22 cellular contexts compared by ENCODE assay signal in genomic region chrX:136210806-136211205, GRCh38. TPM values are rescaled to one million over a fixed set of nuclear protein-coding genes. Genes with fewer than 3 reads are reported as not detected.
DNase-seq lines count a peak whose midpoint lies in the region; ATAC-seq, FAIRE-seq and TF ChIP-seq lines count a peak whose summit lies in the region.
"Had no signal": no experiment of that assay in that cellular context is flagged by ENCODE, and none has a peak within 500 bp of the region (broad histone marks: within the 10 kb centered on the region; RNA-seq: fewer than 3 reads in every experiment).

No MANE protein-coding gene starts in this region.

- H3K79me2 ChIP-seq in MM.1S (ENCODE audit: low read length) = no peaks in the 10 kb centered on the region

- POLR2A ChIA-PET in MCF 10A (lab: Yijun Ruan, JAX) = no interaction called here

- H3K4me1 Mint-ChIP-seq in MCF 10A (ENCODE audit: insufficient read depth, unreplicated experiment) = peaks cover 14% of the 10 kb centered on the region
- H3K4me1 Mint-ChIP-seq in memory B cell = peaks cover 21% of the 10 kb centered on the region

- H3K9me3 ChIP-seq in breast epithelium (no peaks in the 10 kb centered on the region), upper lobe of right lung (no peaks in the 10 kb centered on the region), MM.1S (replicated peaks; ENCODE audit: insufficient read depth, low read length) (no peaks in the 10 kb centered on the region)
- H3K9me3 ChIP-seq: adrenal gland, mucosa of descending colon, SJSA1, tibial artery had no signal

- TF ChIP-seq CTCF in MCF 10A (IDR thresholded peaks at IDR 0.05; ENCODE audit: unreplicated experiment) = no peak
- no peak for TF ChIP-seq CTCF in breast epithelium (IDR thresholded peaks at IDR 0.05)
- no peak for TF ChIP-seq CTCF in upper lobe of right lung (IDR thresholded peaks at IDR 0.05)
- TF ChIP-seq CTCF in MM.1S (IDR thresholded peaks at IDR 0.05; ENCODE audit: low read length) = no peak

- no peaks in the 10 kb centered on the region for H3K9me3 Mint-ChIP-seq in MCF 10A (ENCODE audit: unreplicated experiment)
- H3K9me3 Mint-ChIP-seq in memory B cell = no peaks in the 10 kb centered on the region
- H3K9me3 Mint-ChIP-seq: CD4-positive, CD25-positive, alpha-beta regulatory T cell had no signal

- no peak overlapping the region for H3K9ac ChIP-seq in MM.1S (ENCODE audit: low read length)

- peaks cover 56% of the 10 kb centered on the region for H3K27me3 Mint-ChIP-seq in MCF 10A (ENCODE audit: insufficient read depth, unreplicated experiment)
- no peaks in the 10 kb centered on the region for H3K27me3 Mint-ChIP-seq in memory B cell
- H3K27me3 Mint-ChIP-seq: CD4-positive, CD25-positive, alpha-beta regulatory T cell had no signal

- H3F3A ChIP-seq in MM.1S (ENCODE audit: insufficient read depth, low read length) = no peaks in the 10 kb centered on the region

- no peak overlapping the region for H3K4me3 ChIP-seq in breast epithelium
- no peak overlapping the region for H3K4me3 ChIP-seq in upper lobe of right lung
- no peak overlapping the region for H3K4me3 ChIP-seq in MM.1S (ENCODE audit: low read length)
- H3K4me3 ChIP-seq: adrenal gland, mucosa of descending colon, SJSA1, tibial artery had no signal

- DNase-seq in MCF 10A (ENCODE audit: unreplicated experiment) (no peak), breast epithelium (ENCODE audit: low spot score in 2 of 2) (no peak), RCC 7860 (ENCODE audit: low spot score) (peak; percentile 24), memory B cell (ENCODE audit: low spot score in 2 of 2) (no peak), upper lobe of right lung (no peak), foreskin melanocyte (no peak), MM.1S (no peak), mucosa of gallbladder (ENCODE audit: low spot score) (no peak)
- DNase-seq: activated effector memory CD4-positive, alpha-beta T cell treated with Interleukin-2 at 50 U/mL for 16 hours; adrenal gland; caudate nucleus; CD4-positive, CD25-positive, alpha-beta regulatory T cell; effector CD4-positive, alpha-beta T cell; H9; mucosa of descending colon; NCI-H1694 treated with DMSO at 0.1 percent for 48 hours; NCI-H345; occipital lobe; stimulated activated CD4-positive, alpha-beta T cell treated with anti-CD3 and anti-CD28 coated beads, Interleukin-4, amount 100 ng/mL, for 24 hours had no signal

- no peak for TF ChIP-seq POLR2A in breast epithelium (IDR thresholded peaks at IDR 0.05)

- no peak overlapping the region for H3K27ac Mint-ChIP-seq in MCF 10A (ENCODE audit: low read depth, unreplicated experiment)
- H3K27ac Mint-ChIP-seq in memory B cell = peak overlapping the region; percentile 70
- H3K27ac Mint-ChIP-seq: CD4-positive, CD25-positive, alpha-beta regulatory T cell; H9 had no signal

- H3K27me3 ChIP-seq in breast epithelium (peaks cover 0 to 71% of the 10 kb centered on the region in 2 donors), upper lobe of right lung (no peaks in the 10 kb centered on the region), MM.1S (replicated peaks; ENCODE audit: insufficient read depth, low read length) (no peaks in the 10 kb centered on the region)
- H3K27me3 ChIP-seq: SJSA1, tibial artery had no signal

- H3K4me3 Mint-ChIP-seq in MCF 10A (ENCODE audit: unreplicated experiment) (no peak overlapping the region), memory B cell (no peak overlapping the region)
- H3K4me3 Mint-ChIP-seq: CD4-positive, CD25-positive, alpha-beta regulatory T cell; H9 had no signal

- H4K20me1 ChIP-seq in MM.1S (ENCODE audit: insufficient read depth, low read length) = no peaks in the 10 kb centered on the region

- TSS peak; percentile 67 for BruUV-seq in MCF 10A (replicated peaks; lab: Mats Ljungman, UMichigan)

- FAIRE-seq in RCC 7860 (lab: Jason Lieb, UNC) = no peak
- FAIRE-seq: A204.1 had no signal

- no peaks in the 10 kb centered on the region for H3K36me3 Mint-ChIP-seq in MCF 10A (ENCODE audit: insufficient read depth, unreplicated experiment)
- H3K36me3 Mint-ChIP-seq in memory B cell = no peaks in the 10 kb centered on the region
- H3K36me3 Mint-ChIP-seq: CD4-positive, CD25-positive, alpha-beta regulatory T cell had no signal

- H3K4me2 ChIP-seq in MM.1S (ENCODE audit: low read depth, low read length) = no peak overlapping the region

- H3K36me3 ChIP-seq in breast epithelium = no peaks in the 10 kb centered on the region
- peaks cover 4% of the 10 kb centered on the region for H3K36me3 ChIP-seq in upper lobe of right lung
- H3K36me3 ChIP-seq in MM.1S (replicated peaks; ENCODE audit: insufficient read depth, low read length) = no peaks in the 10 kb centered on the region

- ATAC-seq in memory B cell (ENCODE audit: low read depth) (no peak), upper lobe of right lung (peak; percentile 43)

- H3K27ac ChIP-seq in breast epithelium (no peak overlapping the region), upper lobe of right lung (no peak overlapping the region), MM.1S (ENCODE audit: low read length) (no peak overlapping the region)
- H3K27ac ChIP-seq: adrenal gland, SJSA1 had no signal

- CTCF ChIA-PET in MCF 10A (lab: Yijun Ruan, JAX) = interaction anchor here (1.5 to 3.3 kb wide), 3 partner anchors 45 to 182 kb away, joined by 4 to 22 read pairs (median 13); no protein-coding TSS in a partner anchor

- intact Hi-C loops in MCF 10A (cut with micrococcal nuclease) = no loop called here
- intact Hi-C loops in breast epithelium (cut with DNase I; ENCODE audit: low total_unique reads) = no loop called here
- intact Hi-C loops in upper lobe of right lung (cut with DNase I) = loop anchor here (5.0 kb wide), 1 partner anchor 44 kb away; no protein-coding TSS in a partner anchor

- no peak overlapping the region for H2AFZ ChIP-seq in MM.1S (ENCODE audit: low read length)

- H3K9me2 ChIP-seq in MM.1S (replicated peaks; ENCODE audit: insufficient read depth, low read length) = no peaks in the 10 kb centered on the region

- H3K4me1 ChIP-seq in breast epithelium (no peaks in the 10 kb centered on the region), upper lobe of right lung (peaks cover 3% of the 10 kb centered on the region), MM.1S (ENCODE audit: low read length) (no peaks in the 10 kb centered on the region)
- H3K4me1 ChIP-seq: adrenal gland had no signal

RNA-seq across cellular contexts. Expression of gene MAP7D3, which starts 40.4 kb away (rescaled TPM):
- 18.0 and 21.1 TPM in 2 replicates for total RNA-seq in MCF 10A (2022)
- total RNA-seq in breast epithelium = 10 to 100 TPM; 10.5 to 48.5 (median 19.3) TPM
- 7.9 TPM for total RNA-seq in upper lobe of right lung
- total RNA-seq in mucosa of gallbladder = 6.3 TPM
